ENCODE assay signal across 16 cellular contexts in the genomic region with DNA sequence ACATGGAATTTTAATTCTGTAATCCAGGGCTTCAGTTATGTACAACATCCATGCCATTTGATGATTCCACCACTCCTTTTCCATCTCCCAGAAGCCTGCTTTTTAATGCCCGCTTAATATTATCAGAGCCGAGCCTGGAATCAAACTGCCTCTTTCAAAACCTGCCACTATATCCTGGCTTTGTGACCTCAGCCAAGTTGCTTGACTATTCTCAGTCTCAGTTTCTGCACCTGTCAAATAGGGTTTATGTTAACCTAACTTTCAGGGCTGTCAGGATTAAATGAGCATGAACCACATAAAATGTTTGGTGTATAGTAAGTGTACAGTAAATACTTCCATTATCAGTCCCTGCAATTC.
DNase-seq lines count a peak whose midpoint lies in the region; ATAC-seq, FAIRE-seq and TF ChIP-seq lines count a peak whose summit lies in the region.
"Had no signal": no experiment of that assay in that cellular context is flagged by ENCODE, and none has a peak within 500 bp of the region (broad histone marks: within the 10 kb centered on the region; RNA-seq: fewer than 3 reads in every experiment).

No MANE protein-coding gene starts in this region.

- TF ChIP-seq POLR2A in GM12891 (IDR thresholded peaks at IDR 0.05; ENCODE audit: low read depth, low read length) = no peak

- H3K4me3 Mint-ChIP-seq in stimulated activated naive CD8-positive, alpha-beta T cell treated with anti-CD3 and anti-CD28 coated beads, Interleukin-15, Interleukin-2, amounts not matched to agents 100 ng/mL and 50 ng/mL, for 24 hours = peak overlapping the region; percentile 1
- H3K4me3 Mint-ChIP-seq: T-cell had no signal

- no peak for ATAC-seq in stimulated activated naive CD8-positive, alpha-beta T cell treated with anti-CD3 and anti-CD28 coated beads, Interleukin-15, Interleukin-2, amounts not matched to agents 100 U/mL and 50 U/mL, for 24 hours
- ATAC-seq in HG03066 (IDR thresholded peaks at IDR 0.05; ENCODE audit: low read depth, unreplicated experiment) = peak; percentile 55
- ATAC-seq in upper lobe of right lung = no peak
- no peak for ATAC-seq in HG02610 (IDR thresholded peaks at IDR 0.05; ENCODE audit: unreplicated experiment)
- ATAC-seq: naive thymus-derived CD4-positive, alpha-beta T cell; T-cell had no signal

- H3K27me3 ChIP-seq in brain microvascular endothelial cell (replicated peaks) (no peaks in the 10 kb centered on the region), upper lobe of right lung (no peaks in the 10 kb centered on the region)

- H3K36me3 Mint-ChIP-seq in stimulated activated naive CD8-positive, alpha-beta T cell treated with anti-CD3 and anti-CD28 coated beads, Interleukin-15, Interleukin-2, amounts not matched to agents 100 ng/mL and 50 ng/mL, for 24 hours (ENCODE audit: low read depth) = peaks cover 36% of the 10 kb centered on the region

- TF ChIP-seq CTCF in brain microvascular endothelial cell (IDR thresholded peaks at IDR 0.05; ENCODE audit: low read depth, low read length, missing control alignments) (no peak), upper lobe of right lung (IDR thresholded peaks at IDR 0.05) (no peak)

- H3K27ac ChIP-seq in brain microvascular endothelial cell = peak overlapping the region; percentile 77
- H3K27ac ChIP-seq in upper lobe of right lung = peak overlapping the region; percentile 13
- H3K27ac ChIP-seq: thoracic aorta had no signal

- H3K4me3 ChIP-seq in brain microvascular endothelial cell (ENCODE audit: low read depth, low read length) (no peak overlapping the region), upper lobe of right lung (no peak overlapping the region)
- H3K4me3 ChIP-seq: thoracic aorta had no signal

- H3K9me3 ChIP-seq in upper lobe of right lung = no peaks in the 10 kb centered on the region
- H3K9me3 ChIP-seq: thoracic aorta had no signal

- no peak for DNase-seq in stimulated activated naive CD8-positive, alpha-beta T cell treated with anti-CD3 and anti-CD28 coated beads, Interleukin-15, Interleukin-2, amounts not matched to agents 100 U/mL and 50 U/mL, for 24 hours
- DNase-seq in brain microvascular endothelial cell (no peak), upper lobe of right lung (no peak), GM12891 (ENCODE audit: insufficient read length, low spot score) (no peak), hepatic stellate cell (ENCODE audit: low spot score) (no peak)
- DNase-seq: cortex of kidney; hypothalamus; Karpas-422; naive thymus-derived CD4-positive, alpha-beta T cell; NCI-H524 treated with DMSO at 0.1 percent for 48 hours; T-cell had no signal

- no peaks in the 10 kb centered on the region for H3K36me3 ChIP-seq in brain microvascular endothelial cell (replicated peaks)
- no peaks in the 10 kb centered on the region for H3K36me3 ChIP-seq in upper lobe of right lung

- in situ Hi-C loops in brain microvascular endothelial cell (cut with HindIII; ENCODE audit: low pct_ligation_motif_present, low sequenced_read_pairs) = no loop called here

- peaks cover 53% of the 10 kb centered on the region for H3K4me1 Mint-ChIP-seq in stimulated activated naive CD8-positive, alpha-beta T cell treated with anti-CD3 and anti-CD28 coated beads, Interleukin-15, Interleukin-2, amounts not matched to agents 100 ng/mL and 50 ng/mL, for 24 hours (ENCODE audit: low read depth)

- H3K27me3 Mint-ChIP-seq in stimulated activated naive CD8-positive, alpha-beta T cell treated with anti-CD3 and anti-CD28 coated beads, Interleukin-15, Interleukin-2, amounts not matched to agents 100 ng/mL and 50 ng/mL, for 24 hours = no peaks in the 10 kb centered on the region
- H3K27me3 Mint-ChIP-seq: naive thymus-derived CD4-positive, alpha-beta T cell; T-cell had no signal

- intact Hi-C loops in upper lobe of right lung (cut with DNase I) = no loop called here

- peaks cover 11% of the 10 kb centered on the region for H3K4me1 ChIP-seq in upper lobe of right lung

- H3K9me3 Mint-ChIP-seq in stimulated activated naive CD8-positive, alpha-beta T cell treated with anti-CD3 and anti-CD28 coated beads, Interleukin-15, Interleukin-2, amounts not matched to agents 100 ng/mL and 50 ng/mL, for 24 hours = no peaks in the 10 kb centered on the region
- H3K9me3 Mint-ChIP-seq: naive thymus-derived CD4-positive, alpha-beta T cell; T-cell had no signal

- peak overlapping the region; percentile 64 for H3K27ac Mint-ChIP-seq in stimulated activated naive CD8-positive, alpha-beta T cell treated with anti-CD3 and anti-CD28 coated beads, Interleukin-15, Interleukin-2, amounts not matched to agents 100 ng/mL and 50 ng/mL, for 24 hours

- no peak for FAIRE-seq in GM12891 (lab: Jason Lieb, UNC)
- FAIRE-seq: GM18507 had no signal

TF ChIP-seq in GM12891, 5 proteins besides CTCF, POLR2A, EP300 and RAD21:
- TF ChIP-seq SPI1 (IDR thresholded peaks at IDR 0.05; ENCODE audit: low read depth, low read length) (no peak), PAX5 (IDR thresholded peaks at IDR 0.05; ENCODE audit: insufficient read depth, low read length, severe bottlenecking) (no peak), POLR2AphosphoS5 (IDR thresholded peaks at IDR 0.05; ENCODE audit: low read depth, low read length) (no peak), TAF1 (IDR thresholded peaks at IDR 0.05; ENCODE audit: low read depth, low read length) (no peak), POU2F2 (IDR thresholded peaks at IDR 0.05; ENCODE audit: low read depth, low read length) (no peak)
